ENCODE assay signal across 26 cellular contexts in the genomic region with DNA sequence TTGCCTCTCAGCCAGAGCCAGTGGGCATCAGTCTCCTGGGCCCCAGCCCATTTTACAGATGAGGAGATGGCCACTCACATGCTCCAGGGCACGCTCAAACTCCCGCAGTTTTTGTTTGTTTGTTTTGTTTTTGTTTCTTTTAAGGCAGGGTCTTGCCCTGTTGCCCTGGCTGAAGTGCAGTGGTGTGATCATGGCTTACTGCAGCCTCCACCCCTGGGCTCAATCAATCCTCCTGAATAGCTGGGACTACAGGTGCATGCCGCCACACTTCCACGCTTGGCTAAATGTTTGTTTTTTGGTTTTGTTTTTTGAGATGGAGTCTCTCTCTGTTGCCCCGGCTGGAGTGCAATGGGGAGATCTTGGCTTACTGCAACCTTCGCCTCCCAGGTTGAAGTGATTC. TPM values are rescaled to one million over a fixed set of nuclear protein-coding genes. Genes with fewer than 3 reads are reported as not detected.
"Had no signal": no experiment of that assay in that cellular context is flagged by ENCODE, and none has a peak within 500 bp of the region (broad histone marks: within the 10 kb centered on the region; RNA-seq: fewer than 3 reads in every experiment).

No MANE protein-coding gene starts in this region.

- H3K27ac ChIP-seq: esophagus muscularis mucosa, neutrophil had no signal

- H3K27me3 Mint-ChIP-seq: activated CD8-positive, alpha-beta T cell treated with anti-CD3 and anti-CD28 coated beads for 36 hours; activated naive CD8-positive, alpha-beta T cell; central memory CD8-positive, alpha-beta T cell; T-cell had no signal

- DNase-seq: activated CD8-positive, alpha-beta memory T cell treated with anti-CD3 and anti-CD28 coated beads, Interleukin-2, amount 50 U/mL, for 48 hours; activated CD8-positive, alpha-beta T cell treated with anti-CD3 and anti-CD28 coated beads for 36 hours; activated gamma-delta T cell; activated T-cell treated with anti-CD3 and anti-CD28 coated beads, Interleukin-2, amount 50 U/mL, for 72 hours; amygdala; cortex of kidney; effector CD4-positive, alpha-beta T cell; hippocampal formation; mammary epithelial cell; naive thymus-derived CD4-positive, alpha-beta T cell; posterior cingulate gyrus; retina; SK-N-SH; stimulated activated CD4-positive, alpha-beta T cell treated with anti-CD3 and anti-CD28 coated beads, Interleukin-4, amount 100 ng/mL, for 4 hours; stimulated activated CD8-positive, alpha-beta memory T cell treated with anti-CD3 and anti-CD28 coated beads, Interleukin-4, amount 100 ng/mL, for 48 hours; stimulated activated naive CD8-positive, alpha-beta T cell treated with anti-CD3 and anti-CD28 coated beads, Interleukin-15, Interleukin-2, amounts not matched to agents 100 U/mL and 50 U/mL, for 24 hours; T-cell; transverse colon had no signal

- H3K36me3 Mint-ChIP-seq: activated naive CD8-positive, alpha-beta T cell had no signal

- H3K4me3 ChIP-seq: body of pancreas, esophagus muscularis mucosa, mucosa of descending colon, smooth muscle cell, transverse colon had no signal

- H3K9ac ChIP-seq: SK-N-SH had no signal

- H3K9me3 ChIP-seq: body of pancreas, esophagus muscularis mucosa, mucosa of descending colon, neutrophil, SK-N-SH, transverse colon had no signal

- H3K4me3 Mint-ChIP-seq: activated CD8-positive, alpha-beta T cell treated with anti-CD3 and anti-CD28 coated beads for 36 hours; central memory CD8-positive, alpha-beta T cell had no signal

- H3K27ac Mint-ChIP-seq: activated CD8-positive, alpha-beta T cell treated with anti-CD3 and anti-CD28 coated beads for 36 hours; activated naive CD8-positive, alpha-beta T cell; activated T-cell treated with anti-CD3 and anti-CD28 coated beads, Interleukin-2, amount 50 U/mL, for 72 hours; naive thymus-derived CD4-positive, alpha-beta T cell; T-cell had no signal

- ATAC-seq: activated CD4-positive, CD25-positive, alpha-beta regulatory T cell treated with anti-CD3 and anti-CD28 coated beads, Interleukin-2, amount 50 U/mL, for 24 hours; activated CD8-positive, alpha-beta T cell treated with anti-CD3 and anti-CD28 coated beads for 36 hours; activated T-cell treated with anti-CD3 and anti-CD28 coated beads, Interleukin-2, amount 50 U/mL, for 72 hours; body of pancreas; mucosa of descending colon; naive thymus-derived CD4-positive, alpha-beta T cell; stimulated activated naive CD8-positive, alpha-beta T cell treated with anti-CD3 and anti-CD28 coated beads, Interleukin-15, Interleukin-2, amounts not matched to agents 100 U/mL and 50 U/mL, for 24 hours; T-cell had no signal

- H3K27me3 ChIP-seq: body of pancreas, neutrophil, transverse colon had no signal

- H3K9me3 Mint-ChIP-seq: activated CD8-positive, alpha-beta T cell treated with anti-CD3 and anti-CD28 coated beads for 36 hours; activated T-cell treated with anti-CD3 and anti-CD28 coated beads, Interleukin-2, amount 50 U/mL, for 72 hours; central memory CD8-positive, alpha-beta T cell; naive thymus-derived CD4-positive, alpha-beta T cell; T-cell had no signal

- H3K9me2 ChIP-seq: SK-N-SH had no signal

- H3K4me2 ChIP-seq: smooth muscle cell had no signal

RNA-seq across cellular contexts. Expression of gene DNASE1L2, which starts 9.3 kb away (rescaled TPM):
- polyA plus RNA-seq: naive thymus-derived CD4-positive, alpha-beta T cell had no signal
